In the genomic region with DNA sequence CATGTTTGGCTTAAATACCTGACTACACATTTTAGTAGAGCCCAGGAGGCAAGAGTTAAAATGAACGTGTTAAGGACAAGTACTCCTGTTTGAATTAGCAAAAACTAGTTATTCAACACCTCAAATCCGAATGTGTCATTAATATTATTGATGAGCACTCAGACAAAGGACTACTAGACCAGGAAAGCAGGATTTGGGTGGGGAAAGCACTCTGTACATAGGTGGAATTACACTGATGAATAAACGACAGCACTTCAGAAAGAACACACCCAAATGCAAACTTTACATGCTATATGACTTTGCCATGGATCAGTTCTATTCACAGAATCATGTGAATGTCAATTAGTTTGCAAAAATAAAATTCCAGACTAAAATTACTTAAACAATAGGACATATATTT, we compare ENCODE assay signal across 27 cellular contexts.
"Had no signal": no experiment of that assay in that cellular context is flagged by ENCODE, and none has a peak within 500 bp of the region (broad histone marks: within the 10 kb centered on the region; RNA-seq: fewer than 3 reads in every experiment).

No MANE protein-coding gene starts in this region.

- H3K4me1 Mint-ChIP-seq: naive thymus-derived CD8-positive, alpha-beta T cell; stimulated activated effector memory CD8-positive, alpha-beta T cell treated with anti-CD3 and anti-CD28 coated beads, Interleukin-12 subunit alpha, Interleukin-12 subunit beta, amount 100 ng/mL, for 72 hours had no signal

- H3K36me3 Mint-ChIP-seq: naive thymus-derived CD8-positive, alpha-beta T cell; stimulated activated effector memory CD8-positive, alpha-beta T cell treated with anti-CD3 and anti-CD28 coated beads, Interleukin-12 subunit alpha, Interleukin-12 subunit beta, amount 100 ng/mL, for 72 hours had no signal

- H3K4me3 Mint-ChIP-seq: naive thymus-derived CD8-positive, alpha-beta T cell; nephron; neural crest cell; stimulated activated effector memory CD8-positive, alpha-beta T cell treated with anti-CD3 and anti-CD28 coated beads, Interleukin-12 subunit alpha, Interleukin-12 subunit beta, amount 100 ng/mL, for 72 hours; stimulated activated naive CD8-positive, alpha-beta T cell treated with anti-CD3 and anti-CD28 coated beads, Interleukin-15, Interleukin-2, amounts not matched to agents 100 ng/mL and 50 ng/mL, for 24 hours had no signal

- H3K36me3 ChIP-seq: left lung, lower lobe of right lung, pancreas, prostate gland, suprapubic skin, thoracic aorta, tibial artery, upper lobe of right lung had no signal

- H3K9me3 ChIP-seq: left lung, lower lobe of right lung, pancreas, prostate gland, suprapubic skin, thoracic aorta, tibial artery, upper lobe of right lung had no signal

- H3K27ac Mint-ChIP-seq: naive thymus-derived CD8-positive, alpha-beta T cell; nephron; stimulated activated effector memory CD8-positive, alpha-beta T cell treated with anti-CD3 and anti-CD28 coated beads, Interleukin-12 subunit alpha, Interleukin-12 subunit beta, amount 100 ng/mL, for 72 hours; stimulated activated naive CD8-positive, alpha-beta T cell treated with anti-CD3 and anti-CD28 coated beads, Interleukin-15, Interleukin-2, amounts not matched to agents 100 ng/mL and 50 ng/mL, for 24 hours had no signal

- H3K9me3 Mint-ChIP-seq: stimulated activated effector memory CD8-positive, alpha-beta T cell treated with anti-CD3 and anti-CD28 coated beads, Interleukin-12 subunit alpha, Interleukin-12 subunit beta, amount 100 ng/mL, for 72 hours; stimulated activated naive CD8-positive, alpha-beta T cell treated with anti-CD3 and anti-CD28 coated beads, Interleukin-15, Interleukin-2, amounts not matched to agents 100 ng/mL and 50 ng/mL, for 24 hours had no signal

- FAIRE-seq: kidney, pancreas, urothelium cell line had no signal

- H3K27me3 ChIP-seq: left lung, pancreas, suprapubic skin, tibial artery, upper lobe of right lung had no signal

- DNase-seq: hippocampal formation; kidney; left colon; left lung; lower lobe of right lung; mammary epithelial cell; mesenchymal stem cell; naive thymus-derived CD8-positive, alpha-beta T cell; nucleus accumbens; pancreas; retina; right cardiac atrium; stimulated activated CD4-positive, alpha-beta T cell treated with anti-CD3 and anti-CD28 coated beads, Interleukin-12 subunit alpha, Interleukin-12 subunit beta, amount 100 ng/mL, for 4 hours; stimulated activated CD4-positive, alpha-beta T cell treated with anti-CD3 and anti-CD28 coated beads, Interleukin-4, amount 100 ng/mL, for 24 hours; stimulated activated naive CD4-positive, alpha-beta T cell; tibial artery; trophoblast cell; upper lobe of right lung had no signal

- H3K4me1 ChIP-seq: left lung, lower lobe of right lung, pancreas, prostate gland had no signal

- H3K27ac ChIP-seq: left lung, lower lobe of right lung, pancreas, prostate gland, skin epidermis, suprapubic skin, tibial artery, upper lobe of right lung had no signal

- H3K4me3 ChIP-seq: left lung, lower lobe of right lung, pancreas, prostate gland, skin epidermis, suprapubic skin, thoracic aorta, tibial artery, upper lobe of right lung had no signal
